19 cellular contexts compared by ENCODE assay signal in the genomic region with DNA sequence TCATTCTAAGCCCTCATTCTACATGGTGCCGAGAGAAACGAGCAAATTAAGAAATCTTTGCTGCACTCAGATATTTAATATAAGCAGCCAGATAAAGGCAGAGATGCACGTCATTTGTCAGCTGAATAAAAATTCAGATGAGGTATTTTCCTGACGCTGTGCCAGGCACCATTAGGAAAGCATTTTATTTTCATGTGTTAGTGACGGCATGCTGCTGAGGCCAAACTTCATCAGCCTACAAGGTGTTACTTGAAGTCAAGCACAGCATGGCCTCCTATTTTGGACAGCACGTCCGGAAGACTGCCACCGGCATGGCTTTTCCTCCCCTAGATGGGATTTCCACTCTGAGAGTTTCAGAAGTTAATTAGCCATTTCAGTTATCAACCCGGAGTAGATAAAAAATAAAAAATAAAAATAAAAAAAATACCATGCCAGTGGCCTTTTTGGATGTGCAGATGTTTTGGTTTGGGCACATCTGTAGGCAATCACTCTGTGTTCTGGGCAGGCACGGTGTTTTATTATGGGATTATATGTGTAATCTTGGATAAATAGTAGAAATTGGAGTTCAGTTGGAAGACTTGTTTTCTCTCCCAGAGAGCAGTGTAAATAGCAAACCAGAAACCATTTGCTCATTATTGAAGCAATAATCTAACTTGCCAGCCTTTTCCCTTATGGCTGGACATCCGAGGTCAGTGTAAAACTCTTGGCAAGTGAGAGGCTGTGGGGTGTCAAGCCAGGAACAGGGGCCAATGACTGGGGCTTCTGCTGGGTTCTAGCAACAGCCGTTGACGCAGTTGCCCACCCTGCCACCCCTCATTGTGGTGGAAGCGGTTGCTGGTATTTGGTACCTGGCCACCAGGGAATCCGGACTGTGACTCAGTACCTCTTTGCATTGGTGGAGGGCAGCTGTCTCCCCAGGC.
"Had no signal": no experiment of that assay in that cellular context is flagged by ENCODE, and none has a peak within 500 bp of the region (broad histone marks: within the 10 kb centered on the region; RNA-seq: fewer than 3 reads in every experiment).

No MANE protein-coding gene starts in this region.

- H3K36me3 ChIP-seq: ascending aorta, breast epithelium had no signal

- H3K9me3 ChIP-seq: ascending aorta, breast epithelium, SK-N-SH had no signal

- DNase-seq: activated naive CD4-positive, alpha-beta T cell; activated T-cell treated with anti-CD3 and anti-CD28 coated beads for 4 hours; erythroblast; foreskin melanocyte; mammary epithelial cell; naive thymus-derived CD8-positive, alpha-beta T cell; posterior cingulate gyrus; retina; SK-N-SH; small intestine; stimulated activated CD4-positive, alpha-beta T cell treated with anti-CD3 and anti-CD28 coated beads, Interleukin-4, amount 100 ng/mL, for 4 hours; stimulated activated CD8-positive, alpha-beta memory T cell treated with anti-CD3 and anti-CD28 coated beads, Interleukin-4, amount 100 ng/mL, for 48 hours; stimulated activated naive CD4-positive, alpha-beta T cell treated with Interleukin-2 at 50 U/mL for 16 hours; substantia nigra; T-helper 1 cell; T1000 had no signal

- ATAC-seq: activated CD4-positive, CD25-positive, alpha-beta regulatory T cell treated with anti-CD3 and anti-CD28 coated beads, Interleukin-2, amount 50 U/mL, for 24 hours; naive thymus-derived CD8-positive, alpha-beta T cell had no signal

- H3K4me3 ChIP-seq: ascending aorta, breast epithelium had no signal

- H3K4me1 ChIP-seq: ascending aorta, breast epithelium had no signal

- H3K27me3 ChIP-seq: ascending aorta, breast epithelium had no signal

- H3K27ac ChIP-seq: ascending aorta had no signal
